7 cellular contexts compared by ENCODE assay signal in genomic region chr4:6640292-6641163, GRCh38.
DNase-seq lines count a peak whose midpoint lies in the region; ATAC-seq and TF ChIP-seq lines count a peak whose summit lies in the region.

MRFAP1 (plus strand) TSS chr4:6640685; CDS start chr4:6640863, 178 bp downstream.

- ATAC-seq in GM18517 (IDR thresholded peaks at IDR 0.05; ENCODE audit: unreplicated experiment) (peak; percentile 72), HG03039 (IDR thresholded peaks at IDR 0.05; ENCODE audit: unreplicated experiment) (peak; percentile 81)

- DNase-seq in NCI-H2081 treated with DMSO at 0.1 percent for 48 hours (lab: John Stamatoyannopoulos, UW) = peak; percentile 86
- DNase-seq in T1000 (lab: John Stamatoyannopoulos, UW) = peak; percentile 75
- peak; percentile 99 for DNase-seq in astrocyte of the hippocampus (ENCODE audit: low read depth, low spot score)
- peak; percentile 56 to 93 (median 84) for DNase-seq in hypothalamus (lab: John Stamatoyannopoulos, UW)
- DNase-seq in retinal pigment epithelial cell (ENCODE audit: low read depth) = peak; percentile 81

- TF ChIP-seq CTCF in retinal pigment epithelial cell (conservative IDR thresholded peaks at IDR 0.05; ENCODE audit: low read depth, low read length) = no peak

- H3K4me3 ChIP-seq in retinal pigment epithelial cell (ENCODE audit: low read length) = peak within 1 kb of the TSS; percentile 94

Comparison
In these comparisons a context has a peak if more than half of its experiments do, and no peak if none do; other contexts are left out.
1. Peak in every context shown above with its lines: DNase-seq, ATAC-seq and H3K4me3 ChIP-seq.